In the genomic region with DNA sequence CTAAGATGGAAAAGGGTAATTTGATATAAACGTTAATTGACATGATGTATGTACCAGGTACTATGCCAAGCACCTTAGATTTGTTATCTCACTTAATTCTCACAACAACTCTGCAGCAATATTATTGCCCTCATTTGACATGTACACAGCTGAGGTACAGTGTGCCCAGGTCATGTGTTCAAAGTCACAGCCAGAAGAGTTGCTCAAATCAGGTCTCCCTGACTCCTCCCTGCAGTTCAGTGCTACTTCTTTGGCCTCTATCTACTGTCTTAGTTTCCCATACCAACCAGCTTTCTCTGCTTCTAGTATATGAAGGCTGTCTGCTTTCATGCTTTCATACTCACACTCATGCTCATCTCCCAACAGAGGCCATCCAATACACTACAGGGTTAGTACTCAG, we compare ENCODE assay signal across 17 cellular contexts. TPM values are rescaled to one million over a fixed set of nuclear protein-coding genes. Genes with fewer than 3 reads are reported as not detected.
"Had no signal": no experiment of that assay in that cellular context is flagged by ENCODE, and none has a peak within 500 bp of the region (broad histone marks: within the 10 kb centered on the region; RNA-seq: fewer than 3 reads in every experiment).

No MANE protein-coding gene starts in this region.

- H2AFZ ChIP-seq: hepatocyte had no signal

- H3K4me1 ChIP-seq: gastroesophageal sphincter, heart left ventricle, pancreas, right lobe of liver, spleen, thyroid gland had no signal

- H3K9me3 ChIP-seq: gastroesophageal sphincter, heart left ventricle, neutrophil, pancreas, right lobe of liver, spleen, thyroid gland had no signal

- H3K36me3 ChIP-seq: gastroesophageal sphincter, heart left ventricle, neutrophil, pancreas, right lobe of liver, spleen, thyroid gland had no signal

- H3K4me3 ChIP-seq: gastroesophageal sphincter, heart left ventricle, hepatocyte, lung, pancreas, right lobe of liver, skin epidermis, spleen, thyroid gland had no signal

- H3K27ac ChIP-seq: gastroesophageal sphincter, heart left ventricle, hepatocyte, neutrophil, pancreas, right lobe of liver, skin epidermis, spleen, thyroid gland had no signal

- ATAC-seq: effector memory CD8-positive, alpha-beta T cell; gastroesophageal sphincter; left lobe of liver; natural killer cell treated with Interleukin-12 subunit alpha and Interleukin-12 subunit beta and Interleukin-15 and Interleukin-18, amount 100 ng/mL, for 72 hours; pancreas; right lobe of liver; stimulated activated naive B cell treated with anti-CD40 and anti-IgM and Interleukin-4, amounts not matched to agents 10 μg/mL and 1 μg/mL and 100 μg/mL, for 72 hours had no signal

- H3K4me2 ChIP-seq: hepatocyte had no signal

- H3K27me3 ChIP-seq: right lobe of liver, thyroid gland had no signal

- H3K79me2 ChIP-seq: hepatocyte had no signal

- DNase-seq: cortex of kidney; effector memory CD8-positive, alpha-beta T cell; heart left ventricle; kidney; naive B cell; pancreas; right lobe of liver; spleen; stimulated activated naive B cell treated with anti-CD40 and anti-IgM and Interleukin-4, amounts not matched to agents 10 μg/mL and 1 μg/mL and 100 μg/mL, for 72 hours; thyroid gland had no signal

RNA-seq across cellular contexts. Expression of a gene that starts 15.1 kb away (rescaled TPM):
- total RNA-seq: natural killer cell treated with Interleukin-12 subunit alpha and Interleukin-12 subunit beta and Interleukin-15 and Interleukin-18, amount 100 ng/mL, for 72 hours had no signal
